Comparison of ENCODE assay signal across 11 cellular contexts in the genomic region with DNA sequence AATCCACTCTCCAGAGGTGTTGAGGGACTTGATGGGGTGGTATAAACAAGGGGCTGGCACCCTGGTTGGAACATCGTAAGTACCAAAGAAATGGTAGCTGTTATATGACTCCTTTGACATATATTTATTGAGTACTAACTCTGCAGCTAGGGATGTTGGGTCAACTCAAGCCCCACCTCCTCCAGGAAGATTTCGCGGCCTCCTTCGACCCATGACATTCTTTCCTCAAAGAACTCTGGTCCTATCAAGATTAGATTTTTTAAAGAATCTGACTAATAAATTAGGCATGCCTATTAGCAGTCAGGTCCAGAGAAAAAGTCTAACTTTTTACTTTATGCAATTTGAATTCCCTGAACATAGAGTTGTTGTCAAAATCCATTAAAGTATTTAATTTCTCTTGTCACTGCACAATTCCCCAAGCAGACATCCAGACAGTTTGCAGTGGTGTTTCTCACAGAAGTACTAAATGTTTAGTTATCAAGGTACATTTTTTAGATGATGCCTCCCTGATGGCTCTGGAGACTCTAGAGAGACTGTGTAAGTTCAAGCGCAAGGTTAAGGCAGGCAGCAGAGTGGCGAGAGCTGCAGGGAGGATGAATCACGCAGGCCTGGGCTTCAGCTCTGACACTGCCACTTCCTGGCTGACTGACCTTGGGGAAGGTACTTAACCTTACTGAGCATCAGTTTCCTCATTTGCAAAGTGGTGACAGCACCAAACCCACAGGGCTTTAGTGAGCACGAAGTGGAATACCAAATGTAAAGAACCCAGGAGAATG.
DNase-seq lines count a peak whose midpoint lies in the region; ATAC-seq, FAIRE-seq and TF ChIP-seq lines count a peak whose summit lies in the region.
"Had no signal": no experiment of that assay in that cellular context is flagged by ENCODE, and none has a peak within 500 bp of the region (broad histone marks: within the 10 kb centered on the region; RNA-seq: fewer than 3 reads in every experiment).

No MANE protein-coding gene starts in this region.

- H4K91ac ChIP-seq in H1 (replicated peaks; ENCODE audit: insufficient read length, low read length): no peak overlapping the region

- H4K20me1 ChIP-seq in OCI-LY7 (ENCODE audit: insufficient read depth, low read length): no peaks in the 10 kb centered on the region
- H4K20me1 ChIP-seq in H1 (replicated peaks in 1 of 2; ENCODE audit: control insufficient read depth in 1 of 2, insufficient read depth in 2 of 2, low read length in 2 of 2): no peaks in the 10 kb centered on the region

- CTCF ChIA-PET in OCI-LY7 (lab: Charles Lee; ENCODE audit: unreplicated experiment) (no interaction called here), H1 (lab: Charles Lee; ENCODE audit: partially characterized antibody) (interaction anchor here (1.0 to 1.6 kb wide), 5 partner anchors 10 to 149 kb away, joined by 3 to 4 read pairs (median 4); no protein-coding TSS in a partner anchor)

- FAIRE-seq in GM12892 (lab: Jason Lieb, UNC): peak; percentile 9
- FAIRE-seq in H1 (lab: Jason Lieb, UNC): no peak
- FAIRE-seq: GM12891 had no signal

- H3K4ac ChIP-seq in H1 (replicated peaks; ENCODE audit: insufficient read length, low read depth, low read length): no peak overlapping the region

- no peak overlapping the region for H3K23ac ChIP-seq in H1 (ENCODE audit: insufficient read length)

- H3K4me3 Mint-ChIP-seq in neural crest cell: peak overlapping the region; percentile 55
- H3K4me3 Mint-ChIP-seq in activated T-helper 2 cell treated with anti-CD3 and anti-CD28 coated beads, Interferon-gamma antibody, Interleukin-2, Interleukin-4, amounts not matched to agents 10 μg/mL and 5 μg/mL and 100 μg/mL, durations not matched to agents 14 hours and 24 hours and 36 hours (ENCODE audit: low read depth): no peak overlapping the region
- H3K4me3 Mint-ChIP-seq: naive thymus-derived CD4-positive, alpha-beta T cell; T-cell had no signal

- no peaks in the 10 kb centered on the region for H3K23me2 ChIP-seq in H1 (ENCODE audit: low read depth, low read length)

- no peak overlapping the region for H3K4me3 ChIP-seq in OCI-LY7 (ENCODE audit: low read depth, low read length, poor library complexity, severe bottlenecking)
- no peak overlapping the region for H3K4me3 ChIP-seq in H1 (ENCODE audit: extremely low read depth in 1 of 4, insufficient read depth in 2 of 4, low read depth in 3 of 4, low read length in 4 of 4)
- H3K4me3 ChIP-seq in body of pancreas: no peak overlapping the region

- no peaks in the 10 kb centered on the region; the same call in 1 of the 2 replicates for H3K79me1 ChIP-seq in H1 (ENCODE audit: low read depth, low read length)

- H3K56ac ChIP-seq in H1 (replicated peaks; ENCODE audit: insufficient read length, low read depth, low read length): no peak overlapping the region

- TF ChIP-seq CTCF in OCI-LY7 (conservative IDR thresholded peaks at IDR 0.05; ENCODE audit: low read length) (no peak), H1 (IDR thresholded peaks at IDR 0.05; ENCODE audit: control extremely low read depth in 1 of 3, insufficient read depth in 1 of 3, low read depth in 1 of 3, low read length in 3 of 3) (no peak), neural crest cell (conservative IDR thresholded peaks at IDR 0.05) (no peak), body of pancreas (IDR thresholded peaks at IDR 0.05) (no peak)

- no peaks in the 10 kb centered on the region for H3K9me3 Mint-ChIP-seq in neural crest cell
- no peaks in the 10 kb centered on the region for H3K9me3 Mint-ChIP-seq in activated T-helper 2 cell treated with anti-CD3 and anti-CD28 coated beads, Interferon-gamma antibody, Interleukin-2, Interleukin-4, amounts not matched to agents 10 μg/mL and 5 μg/mL and 100 μg/mL, durations not matched to agents 14 hours and 24 hours and 36 hours
- H3K9me3 Mint-ChIP-seq: T-cell had no signal

- no peak overlapping the region for H3K27ac Mint-ChIP-seq in neural crest cell (ENCODE audit: unreplicated experiment)
- no peak overlapping the region for H3K27ac Mint-ChIP-seq in activated T-helper 2 cell treated with anti-CD3 and anti-CD28 coated beads, Interferon-gamma antibody, Interleukin-2, Interleukin-4, amounts not matched to agents 10 μg/mL and 5 μg/mL and 100 μg/mL, durations not matched to agents 14 hours and 24 hours and 36 hours
- H3K27ac Mint-ChIP-seq: naive thymus-derived CD4-positive, alpha-beta T cell; T-cell had no signal

- H3K9me2 ChIP-seq in OCI-LY7 (ENCODE audit: insufficient read depth, low read length): no peaks in the 10 kb centered on the region

- no peak for DNase-seq in GM12892 (ENCODE audit: insufficient read length)
- DNase-seq in OCI-LY7 (ENCODE audit: low spot score): peak; percentile 65
- no peak for DNase-seq in H1 (ENCODE audit: low read depth in 1 of 2, low spot score in 2 of 2)
- no peak for DNase-seq in neural crest cell (ENCODE audit: low read depth, low spot score)
- no peak for DNase-seq in T-helper 9 cell
- DNase-seq in body of pancreas: no peak
- no peak for DNase-seq in activated T-helper 2 cell treated with anti-CD3 and anti-CD28 coated beads, Interferon-gamma antibody, Interleukin-2, Interleukin-4, amounts not matched to agents 10 μg/mL and 5 μg/mL and 100 μg/mL, durations not matched to agents 14 hours and 24 hours and 36 hours (ENCODE audit: low spot score)
- DNase-seq: naive thymus-derived CD4-positive, alpha-beta T cell; T-cell had no signal

- peak overlapping the region; percentile 46; the same call in 1 of the 2 replicates for H2AFZ ChIP-seq in OCI-LY7 (ENCODE audit: low read length)
- no peak overlapping the region for H2AFZ ChIP-seq in H1 (ENCODE audit: low read length)

- TF ChIP-seq EP300 in H1 (IDR thresholded peaks at IDR 0.05; ENCODE audit: borderline replicate concordance in 1 of 2, low read depth in 2 of 2, low read length in 2 of 2): no peak

- H4K5ac ChIP-seq in H1 (ENCODE audit: insufficient read length, low read depth, low read length): no peak overlapping the region

- H3K4me2 ChIP-seq in OCI-LY7 (ENCODE audit: low read length) (peak overlapping the region; percentile 39), H1 (ENCODE audit: insufficient read depth in 1 of 2, low read depth in 2 of 2, low read length in 2 of 2) (peak overlapping the region; percentile 13 to 29; a peak in 2 of 4 replicates)

- H3K14ac ChIP-seq in H1 (ENCODE audit: insufficient read length): no peak overlapping the region

- TF ChIP-seq RAD21 in H1 (IDR thresholded peaks at IDR 0.05 in 1 of 2, conservative IDR thresholded peaks at IDR 0.05 in 1 of 2; ENCODE audit: low read depth in 2 of 2, low read length in 2 of 2): no peak

- no peak overlapping the region for H2BK15ac ChIP-seq in H1 (ENCODE audit: low read length)

- intact Hi-C loops in OCI-LY7 (cut with micrococcal nuclease; ENCODE audit: unreplicated experiment): no loop called here
- intact Hi-C loops in body of pancreas (cut with DNase I): no loop called here
- intact Hi-C loops in activated T-helper 2 cell treated with anti-CD3 and anti-CD28 coated beads, Interferon-gamma antibody, Interleukin-2, Interleukin-4, amounts not matched to agents 10 μg/mL and 5 μg/mL and 100 μg/mL, durations not matched to agents 14 hours and 24 hours and 36 hours (cut with micrococcal nuclease): no loop called here

- H3K36me3 Mint-ChIP-seq in neural crest cell (ENCODE audit: low read depth): no peaks in the 10 kb centered on the region
- no peaks in the 10 kb centered on the region for H3K36me3 Mint-ChIP-seq in activated T-helper 2 cell treated with anti-CD3 and anti-CD28 coated beads, Interferon-gamma antibody, Interleukin-2, Interleukin-4, amounts not matched to agents 10 μg/mL and 5 μg/mL and 100 μg/mL, durations not matched to agents 14 hours and 24 hours and 36 hours (ENCODE audit: low read depth)
- H3K36me3 Mint-ChIP-seq: naive thymus-derived CD4-positive, alpha-beta T cell; T-cell had no signal

- H2BK20ac ChIP-seq in H1 (ENCODE audit: low read length): no peak overlapping the region

- peaks cover 50% of the 10 kb centered on the region for H3K4me1 Mint-ChIP-seq in neural crest cell
- peaks cover 16% of the 10 kb centered on the region for H3K4me1 Mint-ChIP-seq in activated T-helper 2 cell treated with anti-CD3 and anti-CD28 coated beads, Interferon-gamma antibody, Interleukin-2, Interleukin-4, amounts not matched to agents 10 μg/mL and 5 μg/mL and 100 μg/mL, durations not matched to agents 14 hours and 24 hours and 36 hours (ENCODE audit: low read depth)
- H3K4me1 Mint-ChIP-seq: T-cell had no signal

- H3K18ac ChIP-seq in H1 (ENCODE audit: extremely low read depth, low read length): no peak overlapping the region

- 86% methylated on average over 8 of the region's 8 CpGs; no CpG with 5 or more reads in 1 of the 2 experiments for WGBS in H1 (ENCODE audit: extremely low coverage in 1 of 2, insufficient coverage in 1 of 2, insufficient read length in 1 of 2, insufficient replicate concordance in 2 of 2, low coverage in 1 of 2, low lambda C conversion rate in 2 of 2, missing lambda C conversion rate in 1 of 2), 2 experiments
- WGBS in body of pancreas, 2 donors: 75 to 89% methylated on average over 8 of the region's 8 CpGs

- peaks cover 89% of the 10 kb centered on the region for H3K27me3 Mint-ChIP-seq in neural crest cell (ENCODE audit: low read depth)
- peaks cover 2% of the 10 kb centered on the region for H3K27me3 Mint-ChIP-seq in activated T-helper 2 cell treated with anti-CD3 and anti-CD28 coated beads, Interferon-gamma antibody, Interleukin-2, Interleukin-4, amounts not matched to agents 10 μg/mL and 5 μg/mL and 100 μg/mL, durations not matched to agents 14 hours and 24 hours and 36 hours (ENCODE audit: low read depth)
- H3K27me3 Mint-ChIP-seq: T-cell had no signal

- ATAC-seq in body of pancreas: no peak
- no peak for ATAC-seq in HG03097 (IDR thresholded peaks at IDR 0.05; ENCODE audit: low FRiP score, unreplicated experiment)
- ATAC-seq: naive thymus-derived CD4-positive, alpha-beta T cell; T-cell had no signal

- no peaks in the 10 kb centered on the region; a peak in 2 of 7 replicates for H3K27me3 ChIP-seq in H1 (replicated peaks in 1 of 4; ENCODE audit: control insufficient read depth in 3 of 4, extremely low read depth in 1 of 4, insufficient read depth in 3 of 4, low read length in 3 of 4)
- no peaks in the 10 kb centered on the region for H3K27me3 ChIP-seq in body of pancreas

- H3K4me1 ChIP-seq in OCI-LY7 (ENCODE audit: insufficient read depth, low read length, poor library complexity, severe bottlenecking): peaks cover 35% of the 10 kb centered on the region
- peaks cover 3 to 11% (median 8%) of the 10 kb centered on the region in 4 experiments; a peak in 5 of 7 replicates for H3K4me1 ChIP-seq in H1 (replicated peaks in 1 of 4; ENCODE audit: control insufficient read depth in 3 of 4, insufficient read depth in 4 of 4, low read length in 3 of 4)
- H3K4me1 ChIP-seq in body of pancreas: no peaks in the 10 kb centered on the region

- H3K36me3 ChIP-seq in OCI-LY7 (ENCODE audit: insufficient read depth, low read length) (no peaks in the 10 kb centered on the region), H1 (ENCODE audit: control insufficient read depth in 2 of 4, insufficient read depth in 4 of 4, low read length in 3 of 4) (no peaks in the 10 kb centered on the region), body of pancreas (replicated peaks in 1 of 2; ENCODE audit: insufficient read depth in 1 of 2, low read depth in 2 of 2) (no peaks in the 10 kb centered on the region)

- H2BK120ac ChIP-seq in H1 (replicated peaks; ENCODE audit: low read depth, low read length): no peak overlapping the region

- no peak for TF ChIP-seq POLR2A in GM12892 (IDR thresholded peaks at IDR 0.05; ENCODE audit: low read depth, low read length)
- no peak for TF ChIP-seq POLR2A in H1 (IDR thresholded peaks at IDR 0.05; ENCODE audit: control extremely low read depth in 1 of 2, low read depth in 2 of 2, low read length in 2 of 2)
- TF ChIP-seq POLR2A in body of pancreas (IDR thresholded peaks at IDR 0.05): no peak

- POLR2A ChIA-PET in OCI-LY7 (lab: Charles Lee) (no interaction called here), H1 (lab: Charles Lee; ENCODE audit: partially characterized antibody) (no interaction called here)

- no peak overlapping the region for H3K27ac ChIP-seq in OCI-LY7 (ENCODE audit: low read depth, low read length, poor library complexity, severe bottlenecking)
- no peak overlapping the region; the same call in 1 of the 2 replicates for H3K27ac ChIP-seq in H1 (ENCODE audit: low read depth, low read length)
- no peak overlapping the region for H3K27ac ChIP-seq in body of pancreas

- H3K9ac ChIP-seq in H1 (replicated peaks in 1 of 4; ENCODE audit: extremely low read depth in 1 of 4, low read depth in 3 of 4, low read length in 3 of 4): no peak overlapping the region

- no peak overlapping the region for H2AK5ac ChIP-seq in H1 (ENCODE audit: low read depth, low read length)

- H2BK12ac ChIP-seq in H1 (ENCODE audit: low read depth, low read length): no peak overlapping the region

- no peak overlapping the region for H4K8ac ChIP-seq in H1 (ENCODE audit: extremely low read depth, insufficient read depth, low read length)

- no TSS peak for BruUV-seq in OCI-LY7 (replicated peaks; lab: Mats Ljungman, UMichigan)

- H2BK5ac ChIP-seq in H1 (ENCODE audit: low read depth, low read length): no peak overlapping the region

- H3K79me2 ChIP-seq in OCI-LY7 (ENCODE audit: insufficient read depth, low read depth, low read length) (no peaks in the 10 kb centered on the region), H1 (ENCODE audit: control insufficient read depth in 1 of 2, insufficient read depth in 2 of 2, low read length in 2 of 2) (no peaks in the 10 kb centered on the region)

- H3K9me3 ChIP-seq in OCI-LY7 (ENCODE audit: low read length) (no peaks in the 10 kb centered on the region), H1 (ENCODE audit: insufficient read depth in 2 of 2, low read depth in 1 of 2, low read length in 1 of 2) (no peaks in the 10 kb centered on the region), body of pancreas (no peaks in the 10 kb centered on the region)
